In the genomic region with DNA sequence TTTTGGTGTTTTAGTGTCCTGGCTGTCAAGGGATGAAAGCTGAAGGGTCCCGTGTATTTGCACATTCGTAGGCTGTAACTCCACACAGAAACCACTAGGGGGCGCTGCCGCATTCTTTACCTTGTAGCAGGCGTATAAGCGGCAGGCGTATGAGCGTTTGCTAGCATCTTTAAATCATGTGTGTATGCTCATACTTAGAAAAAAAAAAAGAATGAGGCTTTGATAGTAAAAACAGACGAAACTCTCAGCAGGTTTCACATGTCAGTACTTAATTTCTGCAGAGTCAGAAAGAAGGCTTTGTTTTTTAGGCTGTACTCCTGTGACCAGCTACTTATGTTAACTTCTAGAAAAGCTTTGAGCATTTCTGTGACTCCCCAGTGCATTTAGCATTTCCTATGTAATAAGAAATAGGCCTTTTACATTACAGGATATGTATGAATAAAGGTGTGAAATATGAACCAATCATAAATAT, we compare ENCODE assay signal across 8 cellular contexts.
DNase-seq lines count a peak whose midpoint lies in the region; ATAC-seq, FAIRE-seq and TF ChIP-seq lines count a peak whose summit lies in the region.

No MANE protein-coding gene starts in this region.

- no peak overlapping the region for H3K4me3 ChIP-seq in body of pancreas

- H3K36me3 ChIP-seq in body of pancreas (replicated peaks in 1 of 2; ENCODE audit: insufficient read depth in 1 of 2, low read depth in 2 of 2), result no peaks in the 10 kb centered on the region

- peak; percentile 59 for FAIRE-seq in TTC549 (lab: Jason Lieb, UNC)

- H3K27ac ChIP-seq in 22Rv1, result no peak overlapping the region
- no peak overlapping the region for H3K27ac ChIP-seq in body of pancreas

- TF ChIP-seq POLR2A in GM18505 (IDR thresholded peaks at IDR 0.05; ENCODE audit: borderline replicate concordance, extremely low read depth, insufficient read depth, insufficient read length) (no peak), body of pancreas (IDR thresholded peaks at IDR 0.05) (no peak)

- no peaks in the 10 kb centered on the region for H3K27me3 ChIP-seq in body of pancreas

- ATAC-seq in GM18505 (IDR thresholded peaks at IDR 0.05; ENCODE audit: unreplicated experiment) (peak; percentile 91), HG02938 (IDR thresholded peaks at IDR 0.05; ENCODE audit: unreplicated experiment) (peak; percentile 94), body of pancreas (peak; percentile 75)

- peak; percentile 55 for DNase-seq in NCI-H1694 (lab: John Stamatoyannopoulos, UW)
- DNase-seq in body of pancreas, result peak; percentile 73 to 78 (median 74)
- DNase-seq in iPS-NIHi11 (ENCODE audit: low spot score), result peak; percentile 75
- peak; percentile 43 to 57 for DNase-seq in stimulated activated CD4-positive, alpha-beta T cell treated with anti-CD3 and anti-CD28 coated beads, Interleukin-12 subunit alpha, Interleukin-12 subunit beta, amount 100 ng/mL, for 24 hours (ENCODE audit: low read depth in 2 of 2)

- H3K9me3 ChIP-seq in body of pancreas, result no peaks in the 10 kb centered on the region

- H3K4me1 ChIP-seq in body of pancreas, result no peaks in the 10 kb centered on the region

- 1 to 2% methylated on average over 9 of the region's 9 CpGs for WGBS in body of pancreas, 2 donors

- intact Hi-C loops in body of pancreas (cut with DNase I), result loop anchor here (10.0 kb wide), 1 partner anchor 770 kb away; no protein-coding TSS in a partner anchor

- TF ChIP-seq CTCF in 22Rv1 (IDR thresholded peaks at IDR 0.05) (peak; percentile 91), body of pancreas (IDR thresholded peaks at IDR 0.05) (peak; percentile 62 to 98 (median 81))
